ENCODE assay signal across 12 cellular contexts in the genomic region with DNA sequence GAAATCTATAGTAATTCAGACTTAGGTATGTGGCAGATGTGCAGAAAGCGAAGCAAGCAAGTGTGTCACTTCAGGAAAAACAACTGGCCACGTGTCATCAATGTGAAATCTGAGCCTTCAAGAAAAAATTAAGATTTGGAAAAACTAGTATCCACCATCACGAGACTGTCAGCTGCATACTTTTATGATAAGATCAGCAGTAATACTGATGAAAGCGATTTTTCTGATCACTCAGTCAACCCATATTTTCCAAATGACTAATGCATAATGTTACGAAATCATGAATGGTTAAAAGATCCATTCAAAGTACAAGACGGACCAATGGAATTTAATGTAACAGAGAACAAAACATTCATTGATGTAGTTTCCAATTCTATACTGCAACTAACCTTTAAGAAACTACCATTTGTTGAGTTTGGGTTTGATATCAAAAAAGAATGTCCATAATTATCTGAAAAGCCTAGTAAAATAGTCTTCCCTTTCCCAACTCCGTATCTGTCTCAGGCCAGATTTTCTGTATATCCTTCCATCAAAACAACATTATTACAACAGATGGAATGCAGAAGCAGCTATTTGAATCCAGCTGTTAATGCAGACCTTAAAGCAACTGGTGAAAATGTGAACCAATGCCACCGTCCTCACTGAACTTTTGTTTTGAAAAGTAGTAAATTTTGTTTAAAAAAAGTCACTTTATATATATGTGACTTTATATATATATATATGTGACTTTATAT. TPM values are rescaled to one million over a fixed set of nuclear protein-coding genes. Genes with fewer than 3 reads are reported as not detected.
DNase-seq lines count a peak whose midpoint lies in the region; ATAC-seq and TF ChIP-seq lines count a peak whose summit lies in the region.
"Had no signal": no experiment of that assay in that cellular context is flagged by ENCODE, and none has a peak within 500 bp of the region (broad histone marks: within the 10 kb centered on the region; RNA-seq: fewer than 3 reads in every experiment).

No MANE protein-coding gene starts in this region.

- intact Hi-C loops in tibial artery (cut with DNase I; ENCODE audit: low total_unique reads), result no loop called here

- H3K4me1 ChIP-seq in tibial artery, result peaks cover 0 to 10% (median 3%) of the 10 kb centered on the region in 4 donors
- no peaks in the 10 kb centered on the region for H3K4me1 ChIP-seq in mesendoderm (ENCODE audit: control insufficient read depth, low read depth, low read length)

- no CpG with 5 or more reads among the region's 8 CpGs for WGBS in mesendoderm (ENCODE audit: extremely low coverage, insufficient coverage, low lambda C conversion rate)

- no peak overlapping the region for H3K56ac ChIP-seq in mesendoderm (ENCODE audit: low read length)

- H2AK5ac ChIP-seq in mesendoderm (ENCODE audit: low read length), result no peak overlapping the region

- H2BK5ac ChIP-seq in mesendoderm (ENCODE audit: low read length), result no peak overlapping the region

- H3K4me3 ChIP-seq in tibial artery (no peak overlapping the region), mesendoderm (ENCODE audit: low read length) (no peak overlapping the region)
- H3K4me3 ChIP-seq: GM12878 had no signal

- H3K9ac ChIP-seq in mesendoderm (ENCODE audit: low read length), result no peak overlapping the region

- H2BK120ac ChIP-seq in mesendoderm (ENCODE audit: low read depth, low read length), result no peak overlapping the region

- no peaks in the 10 kb centered on the region for H3K9me3 ChIP-seq in tibial artery

- no peak for TF ChIP-seq CTCF in tibial artery (IDR thresholded peaks at IDR 0.05)

- H3K79me2 ChIP-seq in mesendoderm (ENCODE audit: control insufficient read depth, insufficient read depth, low read length), result no peaks in the 10 kb centered on the region

- H3K18ac ChIP-seq in mesendoderm (ENCODE audit: low read length), result no peak overlapping the region

- no peaks in the 10 kb centered on the region for H3K27me3 ChIP-seq in tibial artery
- no peaks in the 10 kb centered on the region for H3K27me3 ChIP-seq in mesendoderm (ENCODE audit: insufficient read depth, low read length, poor library complexity)

- H4K8ac ChIP-seq in mesendoderm (ENCODE audit: low read depth, low read length), result no peak overlapping the region

- peak overlapping the region; percentile 44 to 49 for H3K27ac ChIP-seq in tibial artery
- H3K27ac ChIP-seq in mesendoderm (ENCODE audit: low read depth, low read length), result no peak overlapping the region

- H3K4me2 ChIP-seq in mesendoderm (ENCODE audit: low read length), result no peak overlapping the region

- DNase-seq in activated CD4-positive, CD25-positive, alpha-beta regulatory T cell treated with anti-CD3 and anti-CD28 coated beads, Interleukin-2, amount 50 U/mL, for 72 hours, result no peak
- DNase-seq in amniotic stem cell (lab: John Stamatoyannopoulos, UW) (peak; percentile 80), glomerular visceral epithelial cell (ENCODE audit: extremely low spot score) (peak; percentile 66), tibial artery (no peak), mesendoderm (no peak)
- DNase-seq in activated CD4-positive, alpha-beta T cell treated with anti-CD3 and anti-CD28 coated beads, Interleukin-2, amount 50 U/mL, for 1 hour, result no peak
- DNase-seq: 8988T; activated CD4-positive, alpha-beta T cell treated with anti-CD3 and anti-CD28 coated beads, Interleukin-2, amount 10 ng/mL, durations not matched to agents 24 days and 14 days; stimulated activated CD4-positive, alpha-beta T cell treated with anti-CD3 and anti-CD28 coated beads, Interleukin-4, amount 100 ng/mL, for 1 hour had no signal

- no peaks in the 10 kb centered on the region for H3K79me1 ChIP-seq in mesendoderm (ENCODE audit: low read length)

- no peak overlapping the region for H2BK15ac ChIP-seq in mesendoderm (replicated peaks; ENCODE audit: low read depth)

- peak; percentile 67 to 69 for ATAC-seq in activated CD4-positive, CD25-positive, alpha-beta regulatory T cell treated with anti-CD3 and anti-CD28 coated beads, Interleukin-2, amount 50 U/mL, for 24 hours
- ATAC-seq in GM19351 (IDR thresholded peaks at IDR 0.05; ENCODE audit: unreplicated experiment), result no peak
- ATAC-seq: GM12878 had no signal

- no peak overlapping the region for H3K4ac ChIP-seq in mesendoderm (ENCODE audit: low read depth, low read length)

- H3K36me3 ChIP-seq in tibial artery (peaks cover 38 to 86% (median 66%) of the 10 kb centered on the region in 3 donors), mesendoderm (ENCODE audit: control insufficient read depth, insufficient read depth, low read length) (peaks cover 3% of the 10 kb centered on the region)

- H3K23ac ChIP-seq in mesendoderm (ENCODE audit: low read length), result no peak overlapping the region

- H4K5ac ChIP-seq in mesendoderm (ENCODE audit: low read length), result no peak overlapping the region

RNA-seq across cellular contexts. Expression of a gene that starts 17.0 kb away (rescaled TPM):
- 1.5 TPM for polyA plus RNA-seq in mesendoderm (2013, experiment 1 of 2)
- polyA plus RNA-seq in mesendoderm (2013, experiment 2 of 2), result 1.6 TPM

RNA-seq across cellular contexts. Expression of a gene that starts 30.5 kb away (rescaled TPM):
- 17.8 TPM for polyA plus RNA-seq in mesendoderm (2013, experiment 1 of 2)
- 19.9 TPM for polyA plus RNA-seq in mesendoderm (2013, experiment 2 of 2)

Comparison
In these comparisons a context has a peak if more than half of its experiments do, and no peak if none do; other contexts are left out.
1. DNase-seq: peak in amniotic stem cell (single experiment) and glomerular visceral epithelial cell (single experiment); none in activated CD4-positive, CD25-positive, alpha-beta regulatory T cell treated with anti-CD3 and anti-CD28 coated beads, Interleukin-2, amount 50 U/mL, for 72 hours (single experiment), tibial artery (0 of 2), mesendoderm (single experiment) and activated CD4-positive, alpha-beta T cell treated with anti-CD3 and anti-CD28 coated beads, Interleukin-2, amount 50 U/mL, for 1 hour (single experiment).